Comparison of ENCODE assay signal across 21 cellular contexts in the genomic region with DNA sequence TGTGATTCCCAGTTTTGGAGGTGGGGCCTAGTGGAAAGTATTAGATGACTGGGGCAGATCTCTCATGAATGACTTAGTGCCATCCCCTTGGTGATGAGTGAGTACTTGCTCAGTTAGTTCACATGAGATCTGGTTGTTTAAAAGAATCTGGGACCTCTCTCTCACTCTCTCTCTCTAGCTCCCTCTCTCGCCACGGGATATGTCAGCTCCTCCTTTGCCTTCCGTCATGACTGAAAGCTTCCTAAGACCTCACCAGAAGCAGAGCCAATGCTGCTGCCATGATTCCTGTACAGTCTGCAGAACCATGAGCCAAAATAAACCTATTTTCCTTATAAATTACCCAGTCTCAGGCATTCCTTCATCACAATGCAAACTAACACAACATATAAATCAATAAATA.
"Had no signal": no experiment of that assay in that cellular context is flagged by ENCODE, and none has a peak within 500 bp of the region (broad histone marks: within the 10 kb centered on the region; RNA-seq: fewer than 3 reads in every experiment).

No MANE protein-coding gene starts in this region.

- H3K27ac ChIP-seq: RWPE1 had no signal

- DNase-seq: IMR-90; MV-4-11; NCI-H1048; NCI-H1105 treated with DMSO at 0.1 percent for 48 hours; NCI-H1436; NCI-H187; NCI-H2029; NCI-H2081 treated with DMSO at 0.1 percent for 48 hours; NCI-H2171; NCI-H226; NCI-H510A; NCI-H524 treated with DMSO at 0.1 percent for 48 hours; NCI-H69; NCI-H774; NK-92 treated with Interleukin-12 subunit alpha and Interleukin-12 subunit beta, amount 100 ng/mL, for 24 hours; PC-3; SHP77 had no signal

- ATAC-seq: HepG2, Panc1, PC-3, SK-N-SH treated with all-trans-retinoic acid at 6 μM for 48 hours had no signal
